Comparison of ENCODE assay signal across 12 cellular contexts in the genomic region with DNA sequence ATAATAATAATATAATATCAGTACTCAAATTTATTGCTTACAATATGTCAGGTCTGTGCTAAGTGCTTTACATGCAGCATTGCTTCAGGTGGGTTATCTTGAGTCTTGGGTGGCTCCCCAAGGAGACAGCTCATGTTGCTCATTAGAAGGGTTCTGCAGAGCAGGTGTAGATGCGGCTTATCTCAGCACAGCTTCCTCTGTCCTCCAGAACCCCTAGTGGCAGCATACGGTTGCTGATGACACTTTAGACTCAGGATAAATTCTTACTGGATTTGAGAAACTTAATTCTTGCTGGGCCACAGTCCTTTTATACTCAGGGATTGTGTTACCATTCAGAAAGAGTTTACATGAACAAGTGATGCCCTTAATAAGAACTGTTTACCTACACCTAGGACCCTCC.
A peak's percentile ranks its signal among the peaks of the same experiment; 100 is the strongest.
DNase-seq lines count a peak whose midpoint lies in the region; ATAC-seq and TF ChIP-seq lines count a peak whose summit lies in the region.
"Had no signal": no experiment of that assay in that cellular context is flagged by ENCODE, and none has a peak within 500 bp of the region (broad histone marks: within the 10 kb centered on the region; RNA-seq: fewer than 3 reads in every experiment).

No MANE protein-coding gene starts in this region.

- H4K20me1 ChIP-seq in OCI-LY3 (ENCODE audit: insufficient read depth, low read length): peaks cover 31% of the 10 kb centered on the region

- no peaks in the 10 kb centered on the region for H3K4me1 ChIP-seq in OCI-LY3 (ENCODE audit: low read length)

- no peaks in the 10 kb centered on the region for H3K9me3 Mint-ChIP-seq in effector memory CD8-positive, alpha-beta T cell
- H3K9me3 Mint-ChIP-seq in stimulated activated naive B cell treated with anti-CD40 and anti-IgM and Interleukin-4, amounts not matched to agents 10 μg/mL and 1 μg/mL and 100 μg/mL, for 72 hours: peaks cover 0 to 6% of the 10 kb centered on the region in 2 donors

- H3K4me3 Mint-ChIP-seq in effector memory CD8-positive, alpha-beta T cell: no peak overlapping the region
- H3K4me3 Mint-ChIP-seq in stimulated activated naive B cell treated with anti-CD40 and anti-IgM and Interleukin-4, amounts not matched to agents 10 μg/mL and 1 μg/mL and 100 μg/mL, for 72 hours: no peak overlapping the region

- peak; percentile 30 for DNase-seq in stimulated activated CD4-positive, alpha-beta T cell treated with anti-CD3 and anti-CD28 coated beads, Interleukin-15, amount 100 ng/mL, for 24 hours
- no peak for DNase-seq in stimulated activated CD4-positive, alpha-beta T cell treated with anti-CD3 and anti-CD28 coated beads, Interleukin-2, amount 100 ng/mL, for 24 hours
- no peak for DNase-seq in effector memory CD8-positive, alpha-beta T cell
- no peak for DNase-seq in stimulated activated naive B cell treated with anti-CD40 and anti-IgM and Interleukin-4, amounts not matched to agents 10 μg/mL and 1 μg/mL and 100 μg/mL, for 72 hours
- DNase-seq in NCI-H1417 (lab: John Stamatoyannopoulos, UW) (no peak), globus pallidus (ENCODE audit: low spot score) (no peak)
- DNase-seq: COR-L47; NCI-H774; stimulated activated CD4-positive, alpha-beta T cell treated with anti-CD3 and anti-CD28 coated beads, Interleukin-4, amount 100 ng/mL, for 1 hour had no signal

- no peaks in the 10 kb centered on the region for H3K27me3 Mint-ChIP-seq in effector memory CD8-positive, alpha-beta T cell
- no peaks in the 10 kb centered on the region for H3K27me3 Mint-ChIP-seq in stimulated activated naive B cell treated with anti-CD40 and anti-IgM and Interleukin-4, amounts not matched to agents 10 μg/mL and 1 μg/mL and 100 μg/mL, for 72 hours

- peak; percentile 75 for ATAC-seq in effector memory CD8-positive, alpha-beta T cell (replicated peaks)
- ATAC-seq in stimulated activated naive B cell treated with anti-CD40 and anti-IgM and Interleukin-4, amounts not matched to agents 10 μg/mL and 1 μg/mL and 100 μg/mL, for 72 hours (replicated peaks): peak; percentile 67 to 68
- no peak for ATAC-seq in GM19351 (IDR thresholded peaks at IDR 0.05; ENCODE audit: unreplicated experiment)

- H3K27ac Mint-ChIP-seq in effector memory CD8-positive, alpha-beta T cell: no peak overlapping the region
- no peak overlapping the region for H3K27ac Mint-ChIP-seq in stimulated activated naive B cell treated with anti-CD40 and anti-IgM and Interleukin-4, amounts not matched to agents 10 μg/mL and 1 μg/mL and 100 μg/mL, for 72 hours

- peak; percentile 18 for TF ChIP-seq CTCF in OCI-LY3 (IDR thresholded peaks at IDR 0.05; ENCODE audit: low read depth, low read length)

- H3K36me3 ChIP-seq in OCI-LY3 (replicated peaks; ENCODE audit: low read depth, low read length): peaks cover 27% of the 10 kb centered on the region

- H3K4me3 ChIP-seq in OCI-LY3 (ENCODE audit: low read length): no peak overlapping the region
- H3K4me3 ChIP-seq: lung had no signal

- no peaks in the 10 kb centered on the region for H3K9me3 ChIP-seq in OCI-LY3 (ENCODE audit: insufficient read depth, low read length)

- no peak overlapping the region for H2AFZ ChIP-seq in OCI-LY3 (ENCODE audit: low read depth, low read length)

- H3K27ac ChIP-seq in OCI-LY3 (ENCODE audit: low read length): no peak overlapping the region

- H3K4me1 Mint-ChIP-seq in effector memory CD8-positive, alpha-beta T cell (ENCODE audit: low read depth in 2 of 2): peaks cover 34 to 40% of the 10 kb centered on the region in 2 donors
- peaks cover 11 to 52% of the 10 kb centered on the region in 2 donors for H3K4me1 Mint-ChIP-seq in stimulated activated naive B cell treated with anti-CD40 and anti-IgM and Interleukin-4, amounts not matched to agents 10 μg/mL and 1 μg/mL and 100 μg/mL, for 72 hours

- H3K9ac ChIP-seq in OCI-LY3 (ENCODE audit: low read length): no peak overlapping the region

- H3K27me3 ChIP-seq in OCI-LY3 (ENCODE audit: low read depth, low read length): no peaks in the 10 kb centered on the region

- H3K4me2 ChIP-seq in OCI-LY3 (ENCODE audit: low read length): no peak overlapping the region

- peaks cover 71% of the 10 kb centered on the region for H3K79me2 ChIP-seq in OCI-LY3 (ENCODE audit: low read length)

- peaks cover 23% of the 10 kb centered on the region for H3K36me3 Mint-ChIP-seq in effector memory CD8-positive, alpha-beta T cell (ENCODE audit: insufficient read depth)
- H3K36me3 Mint-ChIP-seq in stimulated activated naive B cell treated with anti-CD40 and anti-IgM and Interleukin-4, amounts not matched to agents 10 μg/mL and 1 μg/mL and 100 μg/mL, for 72 hours: peaks cover 13 to 17% of the 10 kb centered on the region in 2 donors
